Comparison of ENCODE assay signal across 13 cellular contexts in genomic region chr12:12881495-12881894, GRCh38. TPM values are rescaled to one million over a fixed set of nuclear protein-coding genes. Genes with fewer than 3 reads are reported as not detected.
A peak's percentile ranks its signal among the peaks of the same experiment; 100 is the strongest.
DNase-seq lines count a peak whose midpoint lies in the region; ATAC-seq and TF ChIP-seq lines count a peak whose summit lies in the region.
"Had no signal": no experiment of that assay in that cellular context is flagged by ENCODE, and none has a peak within 500 bp of the region (broad histone marks: within the 10 kb centered on the region; RNA-seq: fewer than 3 reads in every experiment).

No MANE protein-coding gene starts in this region.

- no peak for ATAC-seq in HG02840 (IDR thresholded peaks at IDR 0.05; ENCODE audit: low FRiP score, unreplicated experiment)
- ATAC-seq in GM18858 (IDR thresholded peaks at IDR 0.05; ENCODE audit: unreplicated experiment) = no peak
- ATAC-seq: CD8-positive, alpha-beta T cell had no signal

- H3K36me3 Mint-ChIP-seq in HFFc6 (ENCODE audit: low read depth) = peaks cover 26% of the 10 kb centered on the region
- H3K36me3 Mint-ChIP-seq: CD8-positive, alpha-beta T cell; natural killer cell treated with Interleukin-12 subunit alpha and Interleukin-12 subunit beta and Interleukin-15 and Interleukin-18, amount 100 ng/mL, for 72 hours had no signal

- in situ Hi-C loops in ACHN (cut with HindIII; ENCODE audit: low pct_ligation_motif_present, low pct_unique_long_range_greater_than_20kb, low sequenced_read_pairs) = no loop called here

- no peaks in the 10 kb centered on the region for H3K9me3 Mint-ChIP-seq in HFFc6
- H3K9me3 Mint-ChIP-seq: CD8-positive, alpha-beta T cell; natural killer cell treated with Interleukin-12 subunit alpha and Interleukin-12 subunit beta and Interleukin-15 and Interleukin-18, amount 100 ng/mL, for 72 hours had no signal

- peak overlapping the region; percentile 87 for H3K27ac Mint-ChIP-seq in HFFc6
- H3K27ac Mint-ChIP-seq: CD8-positive, alpha-beta T cell; natural killer cell treated with Interleukin-12 subunit alpha and Interleukin-12 subunit beta and Interleukin-15 and Interleukin-18, amount 100 ng/mL, for 72 hours had no signal

- H3K4me1 Mint-ChIP-seq in HFFc6 (ENCODE audit: low read depth) = peaks cover 81% of the 10 kb centered on the region

- peak; percentile 73 for DNase-seq in ACHN
- DNase-seq in HFFc6 = peak; percentile 37
- peak; percentile 19 for DNase-seq in UCSD-AML1 (lab: John Stamatoyannopoulos, UW; ENCODE audit: unreplicated experiment)
- DNase-seq in islet precursor cell = peak; percentile 90
- no peak for DNase-seq in DMS53 treated with DMSO at 0.1 percent for 48 hours (lab: John Stamatoyannopoulos, UW; ENCODE audit: unreplicated experiment)
- no peak for DNase-seq in pons (ENCODE audit: low spot score)
- DNase-seq: activated T-cell treated with anti-CD3 and anti-CD28 coated beads for 4 hours; CD8-positive, alpha-beta T cell; stimulated activated CD4-positive, alpha-beta T cell treated with anti-CD3 and anti-CD28 coated beads, Interleukin-1b, Interleukin-23, amount 100 ng/mL, for 48 hours had no signal

- TF ChIP-seq CTCF in HFFc6 (IDR thresholded peaks at IDR 0.05) = no peak

- peak overlapping the region; percentile 77 for H3K4me3 Mint-ChIP-seq in HFFc6
- H3K4me3 Mint-ChIP-seq: CD8-positive, alpha-beta T cell; natural killer cell treated with Interleukin-12 subunit alpha and Interleukin-12 subunit beta and Interleukin-15 and Interleukin-18, amount 100 ng/mL, for 72 hours had no signal

- H3K27me3 Mint-ChIP-seq in HFFc6 (ENCODE audit: insufficient read depth) = peaks cover 2% of the 10 kb centered on the region; the same call in 1 of the 2 replicates

RNA-seq across cellular contexts. Expression of gene GPRC5A, which starts 9.9 kb away (rescaled TPM):
- 100 to 1,000 TPM; 206 to 371 (median 280) TPM for total RNA-seq in HFFc6 (2021; fragmentation: NEBNext Ultra II Directional; extraction: Animal tissue kit (Norgen Biotek cat#: 25700))
- total RNA-seq: CD8-positive, alpha-beta T cell; natural killer cell treated with Interleukin-12 subunit alpha and Interleukin-12 subunit beta and Interleukin-15 and Interleukin-18, amount 100 ng/mL, for 72 hours; T-helper 1 cell treated with Interleukin-12 subunit alpha and Interleukin-12 subunit beta and Interleukin-4 antibody, amounts not matched to agents 30 ng/mL and 1 ng/mL, for 36 hours had no signal

Comparison
In these comparisons a context has a peak if more than half of its experiments do, and no peak if none do; other contexts are left out.
1. DNase-seq: peak in ACHN (single experiment), HFFc6 (single experiment), UCSD-AML1 (single experiment) and islet precursor cell (single experiment); none in DMS53 treated with DMSO at 0.1 percent for 48 hours (single experiment) and pons (single experiment).